Comparison of ENCODE assay signal across 9 cellular contexts in genomic region chr2:7096726-7097352, GRCh38.
A peak's percentile ranks its signal among the peaks of the same experiment; 100 is the strongest.
DNase-seq lines count a peak whose midpoint lies in the region; ATAC-seq and TF ChIP-seq lines count a peak whose summit lies in the region.
"Had no signal": no experiment of that assay in that cellular context is flagged by ENCODE, and none has a peak within 500 bp of the region (broad histone marks: within the 10 kb centered on the region; RNA-seq: fewer than 3 reads in every experiment).

No MANE protein-coding gene starts in this region.

- peaks cover 38% of the 10 kb centered on the region for H3K4me1 Mint-ChIP-seq in Calu3 (ENCODE audit: low read depth, unreplicated experiment)
- H3K4me1 Mint-ChIP-seq in effector memory CD8-positive, alpha-beta T cell (ENCODE audit: low read depth in 2 of 2): peaks cover 8 to 9% of the 10 kb centered on the region in 2 donors
- H3K4me1 Mint-ChIP-seq in neural progenitor cell: peaks cover 16% of the 10 kb centered on the region

- no peaks in the 10 kb centered on the region for H3F3A ChIP-seq in MM.1S (ENCODE audit: insufficient read depth, low read length)
- no peaks in the 10 kb centered on the region for H3F3A ChIP-seq in neural progenitor cell (ENCODE audit: low read depth)

- H3K4me3 ChIP-seq in BLaER1: no peak overlapping the region
- H3K4me3 ChIP-seq in MM.1S (ENCODE audit: low read length): peak overlapping the region; percentile 39
- no peak overlapping the region for H3K4me3 ChIP-seq in neural progenitor cell

- H3K4me2 ChIP-seq in BLaER1 (peak overlapping the region; percentile 76), MM.1S (ENCODE audit: low read depth, low read length) (peak overlapping the region; percentile 39), neural progenitor cell (no peak overlapping the region)

- H3K9ac ChIP-seq in BLaER1 (no peak overlapping the region), MM.1S (ENCODE audit: low read length) (peak overlapping the region; percentile 4; the same call in 1 of the 2 replicates), neural progenitor cell (no peak overlapping the region)

- H3K9me3 Mint-ChIP-seq in Calu3 (ENCODE audit: low read depth, unreplicated experiment): no peaks in the 10 kb centered on the region
- no peaks in the 10 kb centered on the region for H3K9me3 Mint-ChIP-seq in effector memory CD8-positive, alpha-beta T cell
- H3K9me3 Mint-ChIP-seq in neural progenitor cell: no peaks in the 10 kb centered on the region
- H3K9me3 Mint-ChIP-seq: CD4-positive, CD25-positive, alpha-beta regulatory T cell; nephron progenitor cell had no signal

- H3K9me2 ChIP-seq in MM.1S (replicated peaks; ENCODE audit: insufficient read depth, low read length): no peaks in the 10 kb centered on the region

- no peaks in the 10 kb centered on the region for H4K20me1 ChIP-seq in BLaER1
- no peaks in the 10 kb centered on the region for H4K20me1 ChIP-seq in MM.1S (ENCODE audit: insufficient read depth, low read length)
- H4K20me1 ChIP-seq in neural progenitor cell (ENCODE audit: low read depth): no peaks in the 10 kb centered on the region

- H3K4me1 ChIP-seq in BLaER1 (peaks cover 10% of the 10 kb centered on the region), MM.1S (ENCODE audit: low read length) (peaks cover 11% of the 10 kb centered on the region), neural progenitor cell (peaks cover 4% of the 10 kb centered on the region)

- intact Hi-C loops in Calu3 (cut with micrococcal nuclease; ENCODE audit: unreplicated experiment): no loop called here

- H3K27ac Mint-ChIP-seq in Calu3 (ENCODE audit: unreplicated experiment) (peak overlapping the region; percentile 65), neural progenitor cell (no peak overlapping the region)
- H3K27ac Mint-ChIP-seq in effector memory CD8-positive, alpha-beta T cell: peak overlapping the region in 1 of 2 donors; percentile 85
- H3K27ac Mint-ChIP-seq: nephron progenitor cell had no signal

- CTCF ChIA-PET in Calu3 (lab: Charles Lee): interaction anchor here (1.5 kb wide), 1 partner anchor 15 kb away, joined by 8 read pairs; no protein-coding TSS in a partner anchor

- H3K27me3 Mint-ChIP-seq in Calu3 (ENCODE audit: unreplicated experiment): no peaks in the 10 kb centered on the region
- no peaks in the 10 kb centered on the region for H3K27me3 Mint-ChIP-seq in effector memory CD8-positive, alpha-beta T cell
- H3K27me3 Mint-ChIP-seq in neural progenitor cell (ENCODE audit: insufficient read depth, low read depth): peaks cover 2% of the 10 kb centered on the region
- H3K27me3 Mint-ChIP-seq: CD4-positive, CD25-positive, alpha-beta regulatory T cell had no signal

- H3K36me3 ChIP-seq in BLaER1 (no peaks in the 10 kb centered on the region), MM.1S (replicated peaks; ENCODE audit: insufficient read depth, low read length) (no peaks in the 10 kb centered on the region), neural progenitor cell (no peaks in the 10 kb centered on the region)

- no peaks in the 10 kb centered on the region for H3K27me3 ChIP-seq in BLaER1
- no peaks in the 10 kb centered on the region for H3K27me3 ChIP-seq in MM.1S (replicated peaks; ENCODE audit: insufficient read depth, low read length)
- peaks cover 11% of the 10 kb centered on the region for H3K27me3 ChIP-seq in neural progenitor cell

- H3K4me3 Mint-ChIP-seq in Calu3 (ENCODE audit: low read depth, unreplicated experiment) (peak overlapping the region; percentile 71), neural progenitor cell (no peak overlapping the region)
- H3K4me3 Mint-ChIP-seq in effector memory CD8-positive, alpha-beta T cell: peak overlapping the region; percentile 65 to 66

- H3K9me3 ChIP-seq in BLaER1 (no peaks in the 10 kb centered on the region), MM.1S (replicated peaks; ENCODE audit: insufficient read depth, low read length) (no peaks in the 10 kb centered on the region), neural progenitor cell (ENCODE audit: low read depth) (no peaks in the 10 kb centered on the region)

- DNase-seq in Calu3: no peak
- DNase-seq in MM.1S: no peak
- DNase-seq in effector memory CD8-positive, alpha-beta T cell: no peak
- no peak for DNase-seq in retina
- no peak for DNase-seq in neural progenitor cell (ENCODE audit: low spot score)
- DNase-seq in OCI-M1 (lab: John Stamatoyannopoulos, UW): no peak

- no TSS peak for BruUV-seq in Calu3 (replicated peaks; lab: Mats Ljungman, UMichigan)

- H3K79me2 ChIP-seq in MM.1S (ENCODE audit: low read length) (no peaks in the 10 kb centered on the region), neural progenitor cell (ENCODE audit: low read depth) (no peaks in the 10 kb centered on the region)

- TF ChIP-seq CTCF in Calu3 (IDR thresholded peaks at IDR 0.05; ENCODE audit: unreplicated experiment) (no peak), MM.1S (IDR thresholded peaks at IDR 0.05; ENCODE audit: low read length) (no peak), neural progenitor cell (IDR thresholded peaks at IDR 0.05) (no peak)

- H3K27ac ChIP-seq in BLaER1 (no peak overlapping the region), MM.1S (ENCODE audit: low read length) (peak overlapping the region; percentile 41; the same call in 1 of the 2 replicates), neural progenitor cell (no peak overlapping the region)

- H2AFZ ChIP-seq in MM.1S (ENCODE audit: low read length): peak overlapping the region; percentile 63
- no peak overlapping the region for H2AFZ ChIP-seq in neural progenitor cell (replicated peaks)

- ATAC-seq in effector memory CD8-positive, alpha-beta T cell (replicated peaks): no peak

- H3K36me3 Mint-ChIP-seq in Calu3 (ENCODE audit: insufficient read depth, unreplicated experiment) (no peaks in the 10 kb centered on the region), neural progenitor cell (no peaks in the 10 kb centered on the region)
- H3K36me3 Mint-ChIP-seq in effector memory CD8-positive, alpha-beta T cell (ENCODE audit: insufficient read depth): no peaks in the 10 kb centered on the region
- H3K36me3 Mint-ChIP-seq: CD4-positive, CD25-positive, alpha-beta regulatory T cell had no signal
